Comparison of ENCODE assay signal across 19 cellular contexts in genomic region chr6:148328876-148329567, GRCh38. TPM values are rescaled to one million over a fixed set of nuclear protein-coding genes. Genes with fewer than 3 reads are reported as not detected.
DNase-seq lines count a peak whose midpoint lies in the region; ATAC-seq and TF ChIP-seq lines count a peak whose summit lies in the region.
"Had no signal": no experiment of that assay in that cellular context is flagged by ENCODE, and none has a peak within 500 bp of the region (broad histone marks: within the 10 kb centered on the region; RNA-seq: fewer than 3 reads in every experiment).

No MANE protein-coding gene starts in this region.

- H3K27ac Mint-ChIP-seq in mesothelial cell of epicardium: peak overlapping the region; percentile 10
- H3K27ac Mint-ChIP-seq in activated naive CD4-positive, alpha-beta T cell treated with anti-CD3 and anti-CD28 coated beads for 36 hours: no peak overlapping the region
- H3K27ac Mint-ChIP-seq in naive thymus-derived CD4-positive, alpha-beta T cell: no peak overlapping the region
- H3K27ac Mint-ChIP-seq: CD14-positive monocyte; H9; T-helper 2 cell treated with Interferon-gamma antibody and Interleukin-4, amounts not matched to agents 5 μg/mL and 100 μg/mL, for 36 hours had no signal

- no peaks in the 10 kb centered on the region for H3K9me3 Mint-ChIP-seq in mesothelial cell of epicardium
- no peaks in the 10 kb centered on the region for H3K9me3 Mint-ChIP-seq in activated naive CD4-positive, alpha-beta T cell treated with anti-CD3 and anti-CD28 coated beads for 36 hours
- H3K9me3 Mint-ChIP-seq in naive thymus-derived CD4-positive, alpha-beta T cell: peaks cover 0 to 8% (median 0%) of the 10 kb centered on the region in 11 donors
- H3K9me3 Mint-ChIP-seq: H9; T-helper 2 cell treated with Interferon-gamma antibody and Interleukin-4, amounts not matched to agents 5 μg/mL and 100 μg/mL, for 36 hours had no signal

- peak overlapping the region; percentile 63; the same call in 1 of the 2 replicates for H3K4me2 ChIP-seq in SK-N-SH

- peaks cover 0 to 7% of the 10 kb centered on the region in 2 experiments for H3K36me3 ChIP-seq in SK-N-SH (replicated peaks in 1 of 2; ENCODE audit: control insufficient read depth in 1 of 2, insufficient read depth in 2 of 2, low read length in 1 of 2)
- H3K36me3 ChIP-seq in esophagus (ENCODE audit: control insufficient read depth in 2 of 2, insufficient read depth in 2 of 2, low read length in 1 of 2): no peaks in the 10 kb centered on the region
- no peaks in the 10 kb centered on the region for H3K36me3 ChIP-seq in thyroid gland
- no peaks in the 10 kb centered on the region for H3K36me3 ChIP-seq in naive thymus-derived CD4-positive, alpha-beta T cell (ENCODE audit: control insufficient read depth in 2 of 3, insufficient read depth in 3 of 3, low read length in 3 of 3)
- H3K36me3 ChIP-seq: transverse colon had no signal

- no peaks in the 10 kb centered on the region for H4K20me1 ChIP-seq in SK-N-SH (ENCODE audit: insufficient read depth)

- H3K36me3 Mint-ChIP-seq in mesothelial cell of epicardium: no peaks in the 10 kb centered on the region
- H3K36me3 Mint-ChIP-seq in activated naive CD4-positive, alpha-beta T cell treated with anti-CD3 and anti-CD28 coated beads for 36 hours (ENCODE audit: low read depth): no peaks in the 10 kb centered on the region
- no peaks in the 10 kb centered on the region for H3K36me3 Mint-ChIP-seq in naive thymus-derived CD4-positive, alpha-beta T cell
- H3K36me3 Mint-ChIP-seq: CD14-positive monocyte had no signal

- H3K27ac ChIP-seq in SK-N-SH (ENCODE audit: low read depth in 2 of 2, low read length in 1 of 2): peak overlapping the region; percentile 64 to 99
- peak overlapping the region; percentile 11 to 73 for H3K27ac ChIP-seq in esophagus (ENCODE audit: low read depth in 2 of 2, low read length in 1 of 2)
- H3K27ac ChIP-seq in thyroid gland: peak overlapping the region in 2 of 3 donors; percentile 19 to 30
- no peak overlapping the region for H3K27ac ChIP-seq in naive thymus-derived CD4-positive, alpha-beta T cell (ENCODE audit: low read depth, low read length)
- H3K27ac ChIP-seq: HL-60, transverse colon had no signal

- no peak for TF ChIP-seq RAD21 in SK-N-SH (IDR thresholded peaks at IDR 0.05; ENCODE audit: low read length)

- peaks cover 0 to 33% of the 10 kb centered on the region in 2 experiments; a peak in 2 of 4 replicates for H3K4me1 ChIP-seq in SK-N-SH (ENCODE audit: control insufficient read depth in 1 of 2, insufficient read depth in 2 of 2, low read depth in 1 of 2, low read length in 1 of 2)
- peaks cover 0 to 5% of the 10 kb centered on the region in 2 donors for H3K4me1 ChIP-seq in esophagus (ENCODE audit: control insufficient read depth in 2 of 2, insufficient read depth in 2 of 2, low read length in 1 of 2)
- peaks cover 20 to 27% of the 10 kb centered on the region in 2 donors for H3K4me1 ChIP-seq in thyroid gland
- no peaks in the 10 kb centered on the region for H3K4me1 ChIP-seq in naive thymus-derived CD4-positive, alpha-beta T cell (ENCODE audit: control insufficient read depth in 2 of 2, insufficient read depth in 2 of 2, low read length in 2 of 2)

- DNase-seq in SK-N-SH: no peak
- no peak for DNase-seq in mesothelial cell of epicardium (ENCODE audit: low spot score in 2 of 2, unreplicated experiment in 2 of 2)
- DNase-seq in thyroid gland: no peak
- DNase-seq in stimulated activated CD4-positive, alpha-beta T cell treated with anti-CD3 and anti-CD28 coated beads, Interleukin-2, amount 100 ng/mL, for 24 hours: no peak
- DNase-seq in activated naive CD4-positive, alpha-beta T cell treated with anti-CD3 and anti-CD28 coated beads for 36 hours: no peak
- no peak for DNase-seq in SIG-M5 (lab: John Stamatoyannopoulos, UW)
- DNase-seq in naive thymus-derived CD4-positive, alpha-beta T cell: no peak
- DNase-seq: activated CD4-positive, alpha-beta T cell treated with anti-CD3 and anti-CD28 coated beads for 4 hours; activated T-cell treated with anti-CD3 and anti-CD28 coated beads for 4 hours; DND-41; H9; NCI-H187; NCI-H526; transverse colon had no signal

- POLR2A ChIA-PET in SK-N-SH (lab: Yijun Ruan, JAX): no interaction called here
- POLR2A ChIA-PET in naive thymus-derived CD4-positive, alpha-beta T cell (lab: Charles Lee): no interaction called here

- no peak for ATAC-seq in naive thymus-derived CD4-positive, alpha-beta T cell

- no peak overlapping the region for H3K4me3 Mint-ChIP-seq in mesothelial cell of epicardium
- no peak overlapping the region for H3K4me3 Mint-ChIP-seq in activated naive CD4-positive, alpha-beta T cell treated with anti-CD3 and anti-CD28 coated beads for 36 hours
- no peak overlapping the region for H3K4me3 Mint-ChIP-seq in naive thymus-derived CD4-positive, alpha-beta T cell
- H3K4me3 Mint-ChIP-seq: CD14-positive monocyte; H9; T-helper 2 cell treated with Interferon-gamma antibody and Interleukin-4, amounts not matched to agents 5 μg/mL and 100 μg/mL, for 36 hours had no signal

- intact Hi-C loops in thyroid gland (cut with DNase I): no loop called here
- intact Hi-C loops in activated naive CD4-positive, alpha-beta T cell treated with anti-CD3 and anti-CD28 coated beads for 36 hours (cut with micrococcal nuclease): no loop called here
- intact Hi-C loops in naive thymus-derived CD4-positive, alpha-beta T cell (cut with micrococcal nuclease): no loop called here

- peak overlapping the region; percentile 56; the same call in 1 of the 2 replicates for H3K9ac ChIP-seq in SK-N-SH

- CTCF ChIA-PET in SK-N-SH (lab: Yijun Ruan, JAX): no interaction called here
- CTCF ChIA-PET in activated naive CD4-positive, alpha-beta T cell treated with anti-CD3 and anti-CD28 coated beads for 36 hours (lab: Charles Lee): interaction anchor here (0.6 kb wide), 1 partner anchor 73 kb away, joined by 4 read pairs; no protein-coding TSS in a partner anchor
- CTCF ChIA-PET in naive thymus-derived CD4-positive, alpha-beta T cell (lab: Charles Lee): no interaction called here

- H3K9me2 ChIP-seq in SK-N-SH: no peaks in the 10 kb centered on the region

- H3K79me2 ChIP-seq in SK-N-SH (ENCODE audit: insufficient read depth): peaks cover 70% of the 10 kb centered on the region

- H3K9me3 ChIP-seq in SK-N-SH: no peaks in the 10 kb centered on the region
- no peaks in the 10 kb centered on the region for H3K9me3 ChIP-seq in esophagus (ENCODE audit: control insufficient read depth in 2 of 2, insufficient read depth in 1 of 2, low read depth in 1 of 2, low read length in 1 of 2)
- no peaks in the 10 kb centered on the region for H3K9me3 ChIP-seq in thyroid gland
- no peaks in the 10 kb centered on the region for H3K9me3 ChIP-seq in naive thymus-derived CD4-positive, alpha-beta T cell (ENCODE audit: control insufficient read depth in 2 of 3, low read length in 3 of 3)
- H3K9me3 ChIP-seq: transverse colon had no signal

- H3K4me3 ChIP-seq in SK-N-SH (ENCODE audit: low read depth in 2 of 2, low read length in 1 of 2) (no peak overlapping the region), esophagus (ENCODE audit: low read depth in 1 of 2, low read length in 2 of 2) (no peak overlapping the region), thyroid gland (replicated peaks in 1 of 3) (no peak overlapping the region)
- no peak overlapping the region for H3K4me3 ChIP-seq in naive thymus-derived CD4-positive, alpha-beta T cell (ENCODE audit: low read length)
- H3K4me3 ChIP-seq: coronary artery, transverse colon had no signal

- H3K4me1 Mint-ChIP-seq in mesothelial cell of epicardium: peaks cover 37% of the 10 kb centered on the region
- no peaks in the 10 kb centered on the region for H3K4me1 Mint-ChIP-seq in activated naive CD4-positive, alpha-beta T cell treated with anti-CD3 and anti-CD28 coated beads for 36 hours (ENCODE audit: low read depth)
- no peaks in the 10 kb centered on the region for H3K4me1 Mint-ChIP-seq in naive thymus-derived CD4-positive, alpha-beta T cell

- no peak overlapping the region for H2AFZ ChIP-seq in SK-N-SH (ENCODE audit: low read depth)

- H3K27me3 ChIP-seq in SK-N-SH (ENCODE audit: insufficient read depth) (no peaks in the 10 kb centered on the region), esophagus (ENCODE audit: control insufficient read depth in 1 of 2, insufficient read depth in 2 of 2, low read length in 2 of 2) (no peaks in the 10 kb centered on the region), thyroid gland (no peaks in the 10 kb centered on the region)
- H3K27me3 ChIP-seq in naive thymus-derived CD4-positive, alpha-beta T cell (ENCODE audit: control insufficient read depth in 2 of 2, insufficient read depth in 2 of 2, low read length in 2 of 2): no peaks in the 10 kb centered on the region
- H3K27me3 ChIP-seq: transverse colon had no signal

- TF ChIP-seq CTCF in SK-N-SH (IDR thresholded peaks at IDR 0.05): no peak
- no peak for TF ChIP-seq CTCF in mesothelial cell of epicardium (IDR thresholded peaks at IDR 0.05; ENCODE audit: unreplicated experiment)
- TF ChIP-seq CTCF in thyroid gland (IDR thresholded peaks at IDR 0.05): no peak

- peaks cover 52% of the 10 kb centered on the region for H3F3A ChIP-seq in SK-N-SH (replicated peaks; ENCODE audit: insufficient read depth)

- H3K27me3 Mint-ChIP-seq in mesothelial cell of epicardium (ENCODE audit: low read depth): no peaks in the 10 kb centered on the region
- peaks cover 22% of the 10 kb centered on the region for H3K27me3 Mint-ChIP-seq in activated naive CD4-positive, alpha-beta T cell treated with anti-CD3 and anti-CD28 coated beads for 36 hours (ENCODE audit: low read depth)
- H3K27me3 Mint-ChIP-seq in naive thymus-derived CD4-positive, alpha-beta T cell: peaks cover 21 to 29% (median 25%) of the 10 kb centered on the region in 5 donors

- TF ChIP-seq POLR2A in thyroid gland (IDR thresholded peaks at IDR 0.05): no peak

- no peak for TF ChIP-seq EP300 in SK-N-SH (IDR thresholded peaks at IDR 0.05; ENCODE audit: borderline replicate concordance in 1 of 2, low read depth in 1 of 2, low read length in 1 of 2)

RNA-seq across cellular contexts. Expression of gene SASH1, which starts 13.6 kb away (rescaled TPM):
- polyA plus RNA-seq in SK-N-SH (2012; rRNA removed) (15.5 and 19.8 TPM in 2 replicates), esophagus (10 to 100 TPM; 29.6 to 59.0 TPM)
- 15.9 and 17.7 TPM in 2 replicates for polyA plus RNA-seq in SK-N-SH (2012; cell fraction: cytosol; rRNA removed)
- 30.4 and 40.1 TPM in 2 replicates for polyA plus RNA-seq in SK-N-SH (2012; cell fraction: nucleus; rRNA removed)
- total RNA-seq in mesothelial cell of epicardium (24.0 to 30.2 TPM (median 28.7 TPM) in 3 replicates), thyroid gland (100 to 1,000 TPM; 154 to 235 (median 190) TPM)
- total RNA-seq in activated naive CD4-positive, alpha-beta T cell treated with anti-CD3 and anti-CD28 coated beads for 36 hours: not detected
- total RNA-seq in naive thymus-derived CD4-positive, alpha-beta T cell: 1 to 10 TPM in 3 of 5 experiments, under 1 TPM in 2; 0.24 to 7.8 (median 1.4) TPM
- not detected for polyA plus RNA-seq in naive thymus-derived CD4-positive, alpha-beta T cell
